In genomic region chr2:107285621-107286303, GRCh38 we compare ENCODE assay signal across 19 cellular contexts.
"Had no signal": no experiment of that assay in that cellular context is flagged by ENCODE, and none has a peak within 500 bp of the region (broad histone marks: within the 10 kb centered on the region; RNA-seq: fewer than 3 reads in every experiment).

No MANE protein-coding gene starts in this region.

- H3K9me3 ChIP-seq: pancreas, tibial artery, upper lobe of right lung, vagina had no signal

- H3K36me3 ChIP-seq: pancreas, spleen, tibial artery, upper lobe of right lung, vagina had no signal

- DNase-seq: dermis blood vessel endothelial cell; foreskin keratinocyte; head of caudate nucleus; left colon; left ventricle myocardium superior; mesenchymal stem cell; midbrain; naive B cell; occipital lobe; pancreas; spleen; stimulated activated CD4-positive, alpha-beta T cell treated with anti-CD3 and anti-CD28 coated beads, Interleukin-15, amount 100 ng/mL, for 24 hours; stimulated activated CD4-positive, alpha-beta T cell treated with anti-CD3 and anti-CD28 coated beads, Interleukin-1b, Interleukin-23, amount 100 ng/mL, for 48 hours; stimulated activated CD4-positive, alpha-beta T cell treated with anti-CD3 and anti-CD28 coated beads, Interleukin-4, amount 100 ng/mL, for 24 hours; tibial artery; upper lobe of right lung had no signal

- H2AFZ ChIP-seq: hepatocyte had no signal

- H3K4me2 ChIP-seq: hepatocyte had no signal

- H3K27ac ChIP-seq: foreskin keratinocyte, hepatocyte, pancreas, spleen, tibial artery, upper lobe of right lung, vagina had no signal

- H3K79me2 ChIP-seq: hepatocyte had no signal

- H3K27me3 ChIP-seq: foreskin keratinocyte, hepatocyte, pancreas, spleen, tibial artery, upper lobe of right lung, vagina had no signal

- H3K4me3 ChIP-seq: hepatocyte, lung, pancreas, spleen, tibial artery, upper lobe of right lung, vagina had no signal

- H3K4me1 ChIP-seq: foreskin keratinocyte, pancreas, spleen, tibial artery, upper lobe of right lung, vagina had no signal
